29 cellular contexts compared by ENCODE assay signal in genomic region chr2:118697771-118698170, GRCh38.
A peak's percentile ranks its signal among the peaks of the same experiment; 100 is the strongest.
DNase-seq lines count a peak whose midpoint lies in the region; ATAC-seq, FAIRE-seq and TF ChIP-seq lines count a peak whose summit lies in the region.
"Had no signal": no experiment of that assay in that cellular context is flagged by ENCODE, and none has a peak within 500 bp of the region (broad histone marks: within the 10 kb centered on the region; RNA-seq: fewer than 3 reads in every experiment).

No MANE protein-coding gene starts in this region.

- H3K4me3 Mint-ChIP-seq in HFFc6 (no peak overlapping the region), Caco-2 (ENCODE audit: unreplicated experiment) (no peak overlapping the region)
- H3K4me3 Mint-ChIP-seq: activated naive CD8-positive, alpha-beta T cell treated with anti-CD3 and anti-CD28 coated beads, Interleukin-2, amount 10 ng/mL, durations not matched to agents 7 days and 5 days; activated T-cell treated with anti-CD3 and anti-CD28 coated beads, Interleukin-2, amount 50 U/mL, for 24 hours; neural crest cell; T-helper 2 cell treated with Interferon-gamma antibody and Interleukin-4, amounts not matched to agents 5 μg/mL and 100 μg/mL, for 36 hours; type B pancreatic cell had no signal

- H3K4me3 ChIP-seq in bronchial epithelial cell (ENCODE audit: low read depth, low read length) = no peak overlapping the region
- no peak overlapping the region for H3K4me3 ChIP-seq in retinal pigment epithelial cell (ENCODE audit: low read length)
- H3K4me3 ChIP-seq in Caco-2 (ENCODE audit: low read depth, low read length) = no peak overlapping the region
- H3K4me3 ChIP-seq: body of pancreas, heart right ventricle, pancreas had no signal

- DNase-seq in HFFc6 (peak; percentile 14), RPMI7951 (ENCODE audit: low read depth) (peak; percentile 66), bronchial epithelial cell (ENCODE audit: low read depth) (peak; percentile 26), retinal pigment epithelial cell (ENCODE audit: low read depth) (peak; percentile 40), Caco-2 (no peak), HCEC 1CT (no peak)
- DNase-seq: activated CD4-positive, alpha-beta T cell treated with anti-CD3 and anti-CD28 coated beads for 4 hours; activated CD8-positive, alpha-beta memory T cell treated with anti-CD3 and anti-CD28 coated beads for 24 hours; activated gamma-delta T cell; activated naive CD8-positive, alpha-beta T cell treated with anti-CD3 and anti-CD28 coated beads, Interleukin-2, amount 10 ng/mL, durations not matched to agents 7 days and 5 days; activated T-cell treated with anti-CD3 and anti-CD28 coated beads, Interleukin-2, amount 50 U/mL, for 24 hours; C1 segment of cervical spinal cord; Calu3; DND-41; heart right ventricle; mammary epithelial cell; NCI-H2081 treated with DMSO at 0.1 percent for 48 hours; NCI-H345; NCI-H774; pancreas; right cardiac atrium; stimulated activated CD4-positive, alpha-beta T cell treated with anti-CD3 and anti-CD28 coated beads, Interleukin-2, amount 100 ng/mL, for 48 hours had no signal

- H3K9me3 ChIP-seq in Caco-2 = peaks cover 3% of the 10 kb centered on the region; the same call in 1 of the 2 replicates
- H3K9me3 ChIP-seq: body of pancreas, pancreas had no signal

- no peak overlapping the region for H3K27ac Mint-ChIP-seq in HFFc6
- no peak overlapping the region for H3K27ac Mint-ChIP-seq in Caco-2 (ENCODE audit: unreplicated experiment)
- H3K27ac Mint-ChIP-seq: activated naive CD8-positive, alpha-beta T cell treated with anti-CD3 and anti-CD28 coated beads, Interleukin-2, amount 10 ng/mL, durations not matched to agents 7 days and 5 days; activated T-cell treated with anti-CD3 and anti-CD28 coated beads, Interleukin-2, amount 50 U/mL, for 24 hours; T-helper 2 cell treated with Interferon-gamma antibody and Interleukin-4, amounts not matched to agents 5 μg/mL and 100 μg/mL, for 36 hours; type B pancreatic cell had no signal

- no peak for FAIRE-seq in bronchial epithelial cell (lab: Jason Lieb, UNC)
- FAIRE-seq: pancreas had no signal

- ATAC-seq in esophagus mucosa (no peak), HG03159 (IDR thresholded peaks at IDR 0.05; ENCODE audit: unreplicated experiment) (no peak)
- ATAC-seq: body of pancreas, foreskin keratinocyte, heart right ventricle, right cardiac atrium had no signal

- no TSS peak for BruUV-seq in Caco-2 (replicated peaks; lab: Mats Ljungman, UMichigan)

- peaks cover 7% of the 10 kb centered on the region for H3K4me1 Mint-ChIP-seq in HFFc6 (ENCODE audit: low read depth)
- no peaks in the 10 kb centered on the region for H3K4me1 Mint-ChIP-seq in Caco-2 (ENCODE audit: low read depth, unreplicated experiment)
- H3K4me1 Mint-ChIP-seq: activated naive CD8-positive, alpha-beta T cell treated with anti-CD3 and anti-CD28 coated beads, Interleukin-2, amount 10 ng/mL, durations not matched to agents 7 days and 5 days had no signal

- H3K36me3 Mint-ChIP-seq in HFFc6 (ENCODE audit: low read depth) (no peaks in the 10 kb centered on the region), Caco-2 (ENCODE audit: insufficient read depth, unreplicated experiment) (no peaks in the 10 kb centered on the region)
- H3K36me3 Mint-ChIP-seq: activated naive CD8-positive, alpha-beta T cell treated with anti-CD3 and anti-CD28 coated beads, Interleukin-2, amount 10 ng/mL, durations not matched to agents 7 days and 5 days; type B pancreatic cell had no signal

- no peaks in the 10 kb centered on the region for H3K4me1 ChIP-seq in Caco-2
- H3K4me1 ChIP-seq: body of pancreas, pancreas had no signal

- H3K27me3 ChIP-seq in bronchial epithelial cell (ENCODE audit: control insufficient read depth, insufficient read depth, low read length) (no peaks in the 10 kb centered on the region), Caco-2 (replicated peaks; ENCODE audit: control insufficient read depth, insufficient read depth, low read length) (no peaks in the 10 kb centered on the region)
- H3K27me3 ChIP-seq: body of pancreas, foreskin keratinocyte, pancreas had no signal

- H3K9me3 Mint-ChIP-seq in HFFc6 = no peaks in the 10 kb centered on the region; the same call in 1 of the 2 replicates
- H3K9me3 Mint-ChIP-seq in Caco-2 (ENCODE audit: unreplicated experiment) = peaks cover 12% of the 10 kb centered on the region
- H3K9me3 Mint-ChIP-seq: T-helper 2 cell treated with Interferon-gamma antibody and Interleukin-4, amounts not matched to agents 5 μg/mL and 100 μg/mL, for 36 hours; type B pancreatic cell had no signal

- H3K36me3 ChIP-seq in bronchial epithelial cell (ENCODE audit: control insufficient read depth, insufficient read depth, low read length) = no peaks in the 10 kb centered on the region
- H3K36me3 ChIP-seq in Caco-2 (ENCODE audit: control insufficient read depth, insufficient read depth, low read length) = no peaks in the 10 kb centered on the region
- H3K36me3 ChIP-seq: heart right ventricle, pancreas had no signal

- CTCF ChIA-PET in Caco-2 (lab: Charles Lee) = no interaction called here

- peaks cover 9% of the 10 kb centered on the region; the same call in 1 of the 2 replicates for H3K27me3 Mint-ChIP-seq in HFFc6 (ENCODE audit: insufficient read depth)
- H3K27me3 Mint-ChIP-seq in Caco-2 (ENCODE audit: insufficient read depth, unreplicated experiment) = peaks cover 6% of the 10 kb centered on the region
- H3K27me3 Mint-ChIP-seq: type B pancreatic cell had no signal

- TF ChIP-seq CTCF in HFFc6 (IDR thresholded peaks at IDR 0.05) (no peak), bronchial epithelial cell (IDR thresholded peaks at IDR 0.05; ENCODE audit: insufficient read depth, low read length, severe bottlenecking) (no peak), retinal pigment epithelial cell (conservative IDR thresholded peaks at IDR 0.05; ENCODE audit: low read depth, low read length) (no peak), Caco-2 (IDR thresholded peaks at IDR 0.05; ENCODE audit: insufficient read depth in 1 of 2, low read depth in 1 of 2, low read length in 1 of 2, severe bottlenecking in 1 of 2, unreplicated experiment in 1 of 2) (no peak)

- intact Hi-C loops in Caco-2 (cut with micrococcal nuclease; ENCODE audit: unreplicated experiment) = no loop called here

- POLR2A ChIA-PET in Caco-2 (lab: Charles Lee) = no interaction called here

Comparison
In these comparisons a context has a peak if more than half of its experiments do, and no peak if none do; other contexts are left out.
1. DNase-seq: peak in HFFc6 (single experiment), RPMI7951 (single experiment), bronchial epithelial cell (single experiment) and retinal pigment epithelial cell (single experiment); none in Caco-2 (0 of 2) and HCEC 1CT (single experiment).